In genomic region chr9:87140605-87141109, GRCh38 we compare ENCODE assay signal across 28 cellular contexts.
A peak's percentile ranks its signal among the peaks of the same experiment; 100 is the strongest.
DNase-seq lines count a peak whose midpoint lies in the region; ATAC-seq and TF ChIP-seq lines count a peak whose summit lies in the region.
"Had no signal": no experiment of that assay in that cellular context is flagged by ENCODE, and none has a peak within 500 bp of the region (broad histone marks: within the 10 kb centered on the region; RNA-seq: fewer than 3 reads in every experiment).

No MANE protein-coding gene starts in this region.

- no peak for ATAC-seq in HG03520 (IDR thresholded peaks at IDR 0.05; ENCODE audit: unreplicated experiment)
- ATAC-seq: activated T-helper 17 cell treated with anti-CD3 and anti-CD28 coated beads, Interleukin-2, amount 50 U/mL, for 72 hours; natural killer cell; SK-N-SH treated with all-trans-retinoic acid at 6 μM for 48 hours had no signal

- no TSS peak for BruUV-seq in A673 (replicated peaks; lab: Mats Ljungman, UMichigan)

- H3K9me3 Mint-ChIP-seq in chondrocyte (ENCODE audit: low read depth) (peaks cover 5% of the 10 kb centered on the region), nephron progenitor cell (peaks cover 13% of the 10 kb centered on the region)
- H3K9me3 Mint-ChIP-seq: activated naive CD4-positive, alpha-beta T cell treated with anti-CD3 and anti-CD28 coated beads, Interleukin-2, amount 50 U/mL, for 24 hours; natural killer cell had no signal

- intact Hi-C loops in A673 (cut with micrococcal nuclease; ENCODE audit: unreplicated experiment) = no loop called here

- H3K36me3 Mint-ChIP-seq in chondrocyte (ENCODE audit: low read depth) (no peaks in the 10 kb centered on the region), nephron progenitor cell (ENCODE audit: low read depth) (peaks cover 13% of the 10 kb centered on the region)
- H3K36me3 Mint-ChIP-seq: CD4-positive, alpha-beta memory T cell; immature natural killer cell; natural killer cell had no signal

- H3K27me3 Mint-ChIP-seq in chondrocyte (ENCODE audit: low read depth) (no peaks in the 10 kb centered on the region), nephron progenitor cell (ENCODE audit: low read depth, poor library complexity) (peaks cover 7% of the 10 kb centered on the region)

- POLR2A ChIA-PET in A673 (lab: Charles Lee; ENCODE audit: low non-redundant PET) = no interaction called here

- peaks cover 7% of the 10 kb centered on the region for H3K4me1 ChIP-seq in A673 (ENCODE audit: insufficient read depth, low read length, poor library complexity, severe bottlenecking)
- H3K4me1 ChIP-seq: left ventricle myocardium inferior had no signal

- TF ChIP-seq CTCF in A673 (conservative IDR thresholded peaks at IDR 0.05; ENCODE audit: low read depth, low read length) = no peak
- TF ChIP-seq CTCF in NB4 (IDR thresholded peaks at IDR 0.05; ENCODE audit: low read depth, low read length) = no peak
- TF ChIP-seq CTCF in chondrocyte (IDR thresholded peaks at IDR 0.05) = no peak
- no peak for TF ChIP-seq CTCF in nephron progenitor cell (IDR thresholded peaks at IDR 0.05)

- no peak overlapping the region for H3K27ac ChIP-seq in A673 (ENCODE audit: low read depth, low read length, poor library complexity, severe bottlenecking)
- H3K27ac ChIP-seq: dorsolateral prefrontal cortex, left ventricle myocardium inferior, sigmoid colon, WERI-Rb-1 had no signal

- peak overlapping the region; percentile 46 for H3K27ac Mint-ChIP-seq in chondrocyte (ENCODE audit: unreplicated experiment)
- peak overlapping the region; percentile 99 for H3K27ac Mint-ChIP-seq in nephron progenitor cell
- H3K27ac Mint-ChIP-seq: activated naive CD4-positive, alpha-beta T cell treated with anti-CD3 and anti-CD28 coated beads, Interleukin-2, amount 50 U/mL, for 24 hours; activated T-helper 17 cell treated with anti-CD3 and anti-CD28 coated beads, Interleukin-2, amount 50 U/mL, for 72 hours; CD4-positive, alpha-beta memory T cell; immature natural killer cell; natural killer cell had no signal

- CTCF ChIA-PET in A673 (lab: Charles Lee) = no interaction called here

- H3K4me3 ChIP-seq in A673 (ENCODE audit: low read depth, low read length, poor library complexity, severe bottlenecking) = no peak overlapping the region
- no peak overlapping the region for H3K4me3 ChIP-seq in NB4 (ENCODE audit: low read depth, low read length)
- H3K4me3 ChIP-seq: dorsolateral prefrontal cortex, left ventricle myocardium inferior, sigmoid colon had no signal

- no peak overlapping the region for H3K4me3 Mint-ChIP-seq in chondrocyte (ENCODE audit: unreplicated experiment)
- peak overlapping the region; percentile 46 for H3K4me3 Mint-ChIP-seq in nephron progenitor cell
- H3K4me3 Mint-ChIP-seq: activated naive CD4-positive, alpha-beta T cell treated with anti-CD3 and anti-CD28 coated beads, Interleukin-2, amount 50 U/mL, for 24 hours; activated T-helper 17 cell treated with anti-CD3 and anti-CD28 coated beads, Interleukin-2, amount 50 U/mL, for 72 hours; CD4-positive, alpha-beta memory T cell; immature natural killer cell; natural killer cell had no signal

- no peaks in the 10 kb centered on the region for H3K36me3 ChIP-seq in A673 (ENCODE audit: insufficient read depth, low read length, poor library complexity, severe bottlenecking)
- H3K36me3 ChIP-seq: left ventricle myocardium inferior, sigmoid colon, WERI-Rb-1 had no signal

- no peaks in the 10 kb centered on the region for H3K9me3 ChIP-seq in A673 (ENCODE audit: low read depth, low read length, poor library complexity, severe bottlenecking)
- H3K9me3 ChIP-seq: left ventricle myocardium inferior, sigmoid colon had no signal

- peak; percentile 90 for DNase-seq in A673 (ENCODE audit: low spot score)
- DNase-seq in NB4 (ENCODE audit: low read depth) = peak; percentile 3
- no peak for DNase-seq in chondrocyte (ENCODE audit: low spot score)
- peak; percentile 71 for DNase-seq in nephron progenitor cell
- DNase-seq in occipital lobe (lab: John Stamatoyannopoulos, UW) = no peak
- DNase-seq in germinal center (ENCODE audit: low spot score) = no peak
- no peak for DNase-seq in Kasumi-1 (lab: John Stamatoyannopoulos, UW)
- DNase-seq: 8988T; activated CD8-positive, alpha-beta memory T cell treated with anti-CD3 and anti-CD28 coated beads, Interleukin-2, amount 50 U/mL, for 48 hours; AML-193; aorta; CD4-positive, alpha-beta memory T cell; central memory CD4-positive, alpha-beta T cell; dorsolateral prefrontal cortex; foreskin fibroblast; hippocampal formation; immature natural killer cell; KG1; left ventricle myocardium inferior; natural killer cell; NCI-H146; RPMI8226; sigmoid colon; WERI-Rb-1 had no signal

- TF ChIP-seq POLR2A in NB4 (IDR thresholded peaks at IDR 0.05; ENCODE audit: extremely low read depth, insufficient read length) = no peak

- H3K4me1 Mint-ChIP-seq in chondrocyte (ENCODE audit: low read depth) (peaks cover 26% of the 10 kb centered on the region), nephron progenitor cell (peaks cover 63% of the 10 kb centered on the region)
- H3K4me1 Mint-ChIP-seq: activated naive CD4-positive, alpha-beta T cell treated with anti-CD3 and anti-CD28 coated beads, Interleukin-2, amount 50 U/mL, for 24 hours; activated T-helper 17 cell treated with anti-CD3 and anti-CD28 coated beads, Interleukin-2, amount 50 U/mL, for 72 hours; CD4-positive, alpha-beta memory T cell; immature natural killer cell; natural killer cell had no signal

- no peaks in the 10 kb centered on the region for H3K27me3 ChIP-seq in A673 (replicated peaks; ENCODE audit: insufficient read depth, low read depth, low read length, poor library complexity)
- H3K27me3 ChIP-seq: sigmoid colon had no signal

Comparison
In these comparisons a context has a peak if more than half of its experiments do, and no peak if none do; other contexts are left out.
1. DNase-seq: peak in A673 (single experiment), NB4 (single experiment) and nephron progenitor cell (single experiment); none in chondrocyte (single experiment), occipital lobe (single experiment), germinal center (single experiment) and Kasumi-1 (0 of 2).